11 cellular contexts compared by ENCODE assay signal in genomic region chr3:186239321-186239720, GRCh38.
A peak's percentile ranks its signal among the peaks of the same experiment; 100 is the strongest.
DNase-seq lines count a peak whose midpoint lies in the region; ATAC-seq and TF ChIP-seq lines count a peak whose summit lies in the region.
"Had no signal": no experiment of that assay in that cellular context is flagged by ENCODE, and none has a peak within 500 bp of the region (broad histone marks: within the 10 kb centered on the region; RNA-seq: fewer than 3 reads in every experiment).

No MANE protein-coding gene starts in this region.

- H3K4me1 Mint-ChIP-seq in activated T-cell treated with anti-CD3 and anti-CD28 coated beads, Interleukin-2, amount 50 U/mL, for 72 hours (ENCODE audit: low read depth), result peaks cover 27% of the 10 kb centered on the region

- H3K4me3 ChIP-seq in thyroid gland (replicated peaks in 1 of 3), result no peak overlapping the region

- DNase-seq in ELF-1 (ENCODE audit: low read depth, low spot score) (peak; percentile 50), MV-4-11 (lab: John Stamatoyannopoulos, UW) (peak; percentile 81), anterior cingulate cortex (lab: John Stamatoyannopoulos, UW) (peak in 30 of 58 donors; percentile 5 to 81 (median 40)), iPS-NIHi7 (ENCODE audit: extremely low spot score) (peak; percentile 67), thyroid gland (no peak), foreskin melanocyte (no peak), NCI-H2029 treated with DMSO at 0.1 percent for 48 hours (lab: John Stamatoyannopoulos, UW) (no peak)
- DNase-seq in activated T-cell treated with anti-CD3 and anti-CD28 coated beads, Interleukin-2, amount 50 U/mL, for 72 hours, result no peak
- DNase-seq: GDM1 had no signal

- 79 to 82% methylated on average over 10 of the region's 10 CpGs for WGBS in thyroid gland, 2 donors

- H3K36me3 ChIP-seq in thyroid gland, result no peaks in the 10 kb centered on the region

- intact Hi-C loops in thyroid gland (cut with DNase I), result no loop called here

- H3K9me3 Mint-ChIP-seq in activated T-cell treated with anti-CD3 and anti-CD28 coated beads, Interleukin-2, amount 50 U/mL, for 72 hours, result no peaks in the 10 kb centered on the region
- H3K9me3 Mint-ChIP-seq: mesothelial cell of epicardium had no signal

- no peaks in the 10 kb centered on the region for H3K36me3 Mint-ChIP-seq in activated T-cell treated with anti-CD3 and anti-CD28 coated beads, Interleukin-2, amount 50 U/mL, for 72 hours (ENCODE audit: insufficient read depth in 2 of 2)
- H3K36me3 Mint-ChIP-seq: mesothelial cell of epicardium had no signal

- ATAC-seq in activated T-cell treated with anti-CD3 and anti-CD28 coated beads, Interleukin-2, amount 50 U/mL, for 72 hours (replicated peaks in 1 of 2), result no peak

- peaks cover 14 to 24% of the 10 kb centered on the region in 2 donors for H3K4me1 ChIP-seq in thyroid gland

- TF ChIP-seq POLR2A in thyroid gland (IDR thresholded peaks at IDR 0.05), result no peak

- no peak overlapping the region for H3K27ac ChIP-seq in thyroid gland
- H3K27ac ChIP-seq: RWPE1 had no signal

- no peak for TF ChIP-seq CTCF in thyroid gland (IDR thresholded peaks at IDR 0.05)

- no peak overlapping the region for H3K27ac Mint-ChIP-seq in activated T-cell treated with anti-CD3 and anti-CD28 coated beads, Interleukin-2, amount 50 U/mL, for 72 hours
- H3K27ac Mint-ChIP-seq: mesothelial cell of epicardium had no signal

- no peaks in the 10 kb centered on the region for H3K27me3 ChIP-seq in thyroid gland

- no peak overlapping the region for H3K4me3 Mint-ChIP-seq in activated T-cell treated with anti-CD3 and anti-CD28 coated beads, Interleukin-2, amount 50 U/mL, for 72 hours
- H3K4me3 Mint-ChIP-seq: mesothelial cell of epicardium had no signal

- no peaks in the 10 kb centered on the region for H3K9me3 ChIP-seq in thyroid gland

- H3K27me3 Mint-ChIP-seq in activated T-cell treated with anti-CD3 and anti-CD28 coated beads, Interleukin-2, amount 50 U/mL, for 72 hours (ENCODE audit: low read depth), result peaks cover 25% of the 10 kb centered on the region

Comparison
In these comparisons a context has a peak if more than half of its experiments do, and no peak if none do; other contexts are left out.
1. DNase-seq: peak in ELF-1 (single experiment), MV-4-11 (single experiment), anterior cingulate cortex (30 of 58) and iPS-NIHi7 (single experiment); none in activated T-cell treated with anti-CD3 and anti-CD28 coated beads, Interleukin-2, amount 50 U/mL, for 72 hours (0 of 2), thyroid gland (0 of 2), foreskin melanocyte (single experiment) and NCI-H2029 treated with DMSO at 0.1 percent for 48 hours (single experiment).